1 cellular context compared by ENCODE assay signal in the genomic region with DNA sequence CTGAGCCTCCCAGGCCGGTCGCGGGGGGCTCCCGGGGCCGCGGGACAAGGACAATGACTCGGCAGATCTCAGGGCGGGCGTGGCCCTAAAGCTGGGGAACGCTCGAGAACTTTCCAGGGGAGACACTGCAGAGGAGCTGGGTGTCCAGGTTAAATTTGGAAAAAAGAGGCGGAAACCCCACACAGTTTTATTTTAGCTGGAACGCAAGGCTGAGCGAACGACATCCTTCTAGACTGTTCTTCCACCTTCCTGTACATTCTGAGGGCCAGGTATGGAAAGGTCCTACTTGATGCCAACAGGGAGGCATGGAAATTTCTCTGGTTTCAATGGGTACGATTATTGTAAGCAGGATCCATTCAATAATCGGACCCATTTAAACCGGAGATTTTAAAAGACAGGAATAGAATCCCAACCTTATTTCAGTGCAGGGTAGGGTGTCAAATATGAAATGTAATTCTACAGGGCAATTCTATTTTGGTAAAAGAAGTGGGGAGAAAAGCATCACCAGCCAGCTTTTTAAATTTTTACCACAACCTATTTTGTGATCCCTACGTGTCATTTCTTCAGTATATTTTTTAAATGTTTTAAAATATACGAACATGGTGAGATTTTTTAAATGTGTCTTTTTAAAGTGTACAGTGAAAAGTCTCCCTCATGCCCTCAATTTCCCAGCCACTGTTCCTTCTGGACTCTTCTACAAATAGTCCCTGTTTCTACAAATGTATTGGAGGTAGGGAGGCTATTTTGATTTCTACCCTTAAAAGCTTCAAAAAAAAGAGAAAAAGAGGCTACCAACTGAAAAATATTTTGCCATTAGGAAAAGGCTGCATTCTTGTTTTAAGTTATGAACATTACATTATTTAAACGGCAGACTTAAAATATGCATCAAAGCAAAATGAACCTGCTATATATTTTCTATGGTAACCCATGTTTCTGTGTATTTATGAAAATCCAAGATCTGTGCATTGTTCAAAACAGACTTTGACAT.
TF ChIP-seq lines count a peak whose summit lies in the region.

No MANE protein-coding gene starts in this region.

TF ChIP-seq in K562, 482 proteins besides CTCF, POLR2A, EP300 and RAD21 (continued from another document):
- TF ChIP-seq, protein P1, sequence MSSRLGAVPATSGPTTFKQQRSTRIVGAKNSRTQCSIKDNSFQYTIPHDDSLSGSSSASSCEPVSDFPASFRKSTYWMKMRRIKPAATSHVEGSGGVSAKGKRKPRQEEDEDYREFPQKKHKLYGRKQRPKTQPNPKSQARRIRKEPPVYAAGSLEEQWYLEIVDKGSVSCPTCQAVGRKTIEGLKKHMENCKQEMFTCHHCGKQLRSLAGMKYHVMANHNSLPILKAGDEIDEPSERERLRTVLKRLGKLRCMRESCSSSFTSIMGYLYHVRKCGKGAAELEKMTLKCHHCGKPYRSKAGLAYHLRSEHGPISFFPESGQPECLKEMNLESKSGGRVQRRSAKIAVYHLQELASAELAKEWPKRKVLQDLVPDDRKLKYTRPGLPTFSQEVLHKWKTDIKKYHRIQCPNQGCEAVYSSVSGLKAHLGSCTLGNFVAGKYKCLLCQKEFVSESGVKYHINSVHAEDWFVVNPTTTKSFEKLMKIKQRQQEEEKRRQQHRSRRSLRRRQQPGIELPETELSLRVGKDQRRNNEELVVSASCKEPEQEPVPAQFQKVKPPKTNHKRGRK (tag; IDR thresholded peaks at IDR 0.05), result no peak
